ENCODE assay signal across 8 cellular contexts in the genomic region with DNA sequence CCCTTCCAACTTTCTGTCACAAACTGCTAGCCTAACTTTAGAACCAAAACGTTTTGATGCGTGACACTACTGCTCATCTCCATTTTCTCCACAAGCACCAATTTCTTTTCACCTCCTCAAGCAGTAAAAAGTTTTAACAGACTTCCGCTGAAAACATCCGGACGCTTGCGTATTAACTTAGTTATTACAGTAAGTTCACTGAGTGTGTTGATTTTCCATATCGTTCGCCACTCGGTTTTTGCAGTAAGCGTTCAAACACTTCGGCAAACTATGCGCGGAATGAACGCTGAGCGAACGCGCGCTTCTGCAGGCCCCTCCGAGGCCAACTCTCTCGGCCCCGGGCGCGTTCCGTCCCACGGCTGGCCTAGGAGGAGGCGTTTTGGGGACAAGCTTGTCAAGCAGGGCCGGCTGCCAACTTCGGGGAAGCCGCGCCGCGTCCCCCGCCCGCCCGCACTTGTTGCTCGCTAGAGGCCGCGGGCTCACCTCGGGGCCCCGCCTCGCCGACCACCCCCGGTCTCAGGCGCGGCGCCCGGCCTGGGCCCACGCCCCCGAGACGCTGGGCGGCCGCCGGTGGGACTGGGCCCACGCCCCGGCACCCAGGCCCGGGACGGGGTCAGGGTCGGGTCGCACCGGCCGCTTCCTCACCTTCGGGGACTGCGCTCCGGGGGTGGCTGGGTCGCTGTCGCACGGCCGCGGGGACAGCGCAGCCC.
A peak's percentile ranks its signal among the peaks of the same experiment; 100 is the strongest.
DNase-seq lines count a peak whose midpoint lies in the region; ATAC-seq lines count a peak whose summit lies in the region.

No MANE protein-coding gene starts in this region.

- H3K27ac Mint-ChIP-seq in effector memory CD8-positive, alpha-beta T cell, result peak overlapping the region; percentile 91 to 95
- peak overlapping the region; percentile 94 for H3K27ac Mint-ChIP-seq in memory B cell

- H3K27me3 Mint-ChIP-seq in effector memory CD8-positive, alpha-beta T cell, result no peaks in the 10 kb centered on the region
- H3K27me3 Mint-ChIP-seq in memory B cell, result no peaks in the 10 kb centered on the region

- H3K4me1 Mint-ChIP-seq in effector memory CD8-positive, alpha-beta T cell (ENCODE audit: low read depth in 2 of 2), result peaks cover 19 to 31% of the 10 kb centered on the region in 2 donors
- H3K4me1 Mint-ChIP-seq in memory B cell, result peaks cover 10% of the 10 kb centered on the region

- DNase-seq in NCI-H1436 (lab: John Stamatoyannopoulos, UW) (peak; percentile 27), NCI-H1436 treated with DMSO at 0.1 percent for 48 hours (lab: John Stamatoyannopoulos, UW) (no peak), NCI-H1105 treated with DMSO at 0.1 percent for 48 hours (lab: John Stamatoyannopoulos, UW) (peak; percentile 74), memory B cell (ENCODE audit: low spot score in 2 of 2) (peak; percentile 60 to 75)
- peak; percentile 88 for DNase-seq in activated CD8-positive, alpha-beta memory T cell treated with anti-CD3 and anti-CD28 coated beads for 24 hours
- DNase-seq in effector memory CD8-positive, alpha-beta T cell, result peak; percentile 60 to 69 (median 62)
- peak; percentile 39 for DNase-seq in stimulated activated CD8-positive, alpha-beta memory T cell treated with anti-CD3 and anti-CD28 coated beads, Interleukin-12 subunit alpha, Interleukin-12 subunit beta, amount 100 ng/mL, for 1 hour (ENCODE audit: low read depth)

- H3K36me3 Mint-ChIP-seq in effector memory CD8-positive, alpha-beta T cell (ENCODE audit: insufficient read depth), result peaks cover 12% of the 10 kb centered on the region
- H3K36me3 Mint-ChIP-seq in memory B cell, result no peaks in the 10 kb centered on the region

- no peaks in the 10 kb centered on the region for H3K9me3 Mint-ChIP-seq in effector memory CD8-positive, alpha-beta T cell
- no peaks in the 10 kb centered on the region for H3K9me3 Mint-ChIP-seq in memory B cell

- peak overlapping the region; percentile 80 to 87 for H3K4me3 Mint-ChIP-seq in effector memory CD8-positive, alpha-beta T cell
- H3K4me3 Mint-ChIP-seq in memory B cell, result peak overlapping the region; percentile 99

- ATAC-seq in HG02610 (IDR thresholded peaks at IDR 0.05; ENCODE audit: unreplicated experiment) (peak; percentile 33), memory B cell (ENCODE audit: low read depth) (peak; percentile 49)
- peak; percentile 50 for ATAC-seq in effector memory CD8-positive, alpha-beta T cell (replicated peaks)
